1 cellular context compared by ENCODE assay signal in the genomic region with DNA sequence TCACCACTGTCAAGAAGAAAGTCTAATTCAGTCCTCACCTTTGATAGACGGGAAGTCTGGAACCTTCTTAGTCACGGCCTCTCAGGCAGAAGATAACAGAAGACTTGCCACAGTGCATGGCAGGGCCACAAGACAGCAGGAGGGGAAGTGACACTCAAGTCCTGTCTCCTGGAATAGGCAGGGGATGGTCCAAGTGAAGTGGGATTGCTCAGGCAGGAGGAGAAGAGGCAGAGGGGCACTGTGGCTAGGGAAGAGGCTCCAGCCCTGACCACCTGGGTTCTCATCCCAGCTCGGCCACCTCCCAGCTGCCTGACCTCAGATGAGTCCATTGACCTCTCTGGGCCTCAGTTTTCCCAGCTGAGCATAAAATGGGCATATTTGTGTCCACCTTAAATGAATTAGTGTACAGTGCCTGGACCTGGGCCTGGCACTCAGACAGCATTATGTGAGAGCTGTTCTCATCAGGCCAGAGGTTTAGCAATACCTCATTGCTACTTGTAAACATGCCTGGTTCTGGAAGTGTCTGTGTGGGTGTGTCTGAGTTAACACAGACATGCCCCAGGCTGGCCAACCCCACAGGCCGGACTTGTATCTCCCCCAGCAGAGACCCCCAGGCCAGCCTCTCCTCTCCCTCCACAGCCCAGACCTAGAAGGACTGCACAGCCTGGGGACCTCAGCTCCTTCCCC.
TF ChIP-seq lines count a peak whose summit lies in the region.

No MANE protein-coding gene starts in this region.

TF ChIP-seq in HCT116, 20 proteins besides CTCF, POLR2A, EP300 and RAD21 (continued from another document):
- TF ChIP-seq SRF (IDR thresholded peaks at IDR 0.05; ENCODE audit: low read depth) (no peak), CBX3 (IDR thresholded peaks at IDR 0.05; ENCODE audit: low read depth) (no peak), EGR1 (IDR thresholded peaks at IDR 0.05; ENCODE audit: low read depth) (no peak), SIN3A (IDR thresholded peaks at IDR 0.05; ENCODE audit: low read depth) (no peak), YY1 (IDR thresholded peaks at IDR 0.05; ENCODE audit: extremely low read depth, insufficient replicate concordance, low read depth, low read length) (no peak), TCF7L2 (IDR thresholded peaks at IDR 0.05; ENCODE audit: borderline replicate concordance, extremely low read depth, insufficient read depth, insufficient read length) (no peak)
